Comparison of ENCODE assay signal across 8 cellular contexts in the genomic region with DNA sequence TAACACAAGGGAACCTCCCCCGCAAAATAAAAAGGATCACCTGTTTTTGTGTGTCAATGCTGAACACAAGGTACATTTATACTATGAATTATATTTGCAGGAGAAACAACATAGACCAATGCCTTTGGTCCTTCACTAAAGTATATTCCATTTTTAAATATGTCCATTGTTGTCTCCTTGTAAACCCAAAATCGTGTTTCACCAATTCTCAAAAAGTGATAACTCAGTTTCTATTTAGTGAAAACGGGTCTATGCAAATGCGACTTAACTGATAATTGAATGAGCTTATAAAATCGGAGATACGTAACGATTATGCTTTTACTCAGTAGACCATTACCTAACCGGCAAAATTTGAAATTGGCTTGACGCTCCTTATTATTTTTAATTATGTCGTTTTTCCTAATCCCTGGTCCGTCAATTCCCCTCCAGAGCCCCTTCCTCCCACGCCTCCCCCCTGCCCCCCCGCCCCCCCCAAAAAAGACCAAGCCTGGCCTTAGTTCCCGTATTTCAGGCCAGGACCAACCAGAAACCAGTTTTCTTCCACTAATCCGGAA. TPM values are rescaled to one million over a fixed set of nuclear protein-coding genes. Genes with fewer than 3 reads are reported as not detected.
A peak's percentile ranks its signal among the peaks of the same experiment; 100 is the strongest.
DNase-seq lines count a peak whose midpoint lies in the region; ATAC-seq and TF ChIP-seq lines count a peak whose summit lies in the region.

No MANE protein-coding gene starts in this region.

- ATAC-seq in GM18909 (IDR thresholded peaks at IDR 0.05; ENCODE audit: poor library complexity, unreplicated experiment), result no peak
- no peak for ATAC-seq in GM21619 (IDR thresholded peaks at IDR 0.05; ENCODE audit: unreplicated experiment)
- ATAC-seq in HG03342 (IDR thresholded peaks at IDR 0.05; ENCODE audit: unreplicated experiment), result no peak

- H3K4me1 Mint-ChIP-seq in Caco-2 (ENCODE audit: low read depth, unreplicated experiment), result no peaks in the 10 kb centered on the region
- peaks cover 6% of the 10 kb centered on the region for H3K4me1 Mint-ChIP-seq in mesothelial cell of epicardium

- H3K9me3 Mint-ChIP-seq in Caco-2 (ENCODE audit: unreplicated experiment) (no peaks in the 10 kb centered on the region), mesothelial cell of epicardium (peaks cover 8% of the 10 kb centered on the region)

- TF ChIP-seq CTCF in Caco-2 (IDR thresholded peaks at IDR 0.05; ENCODE audit: insufficient read depth in 1 of 2, low read depth in 1 of 2, low read length in 1 of 2, severe bottlenecking in 1 of 2, unreplicated experiment in 1 of 2) (no peak), breast epithelium (IDR thresholded peaks at IDR 0.05) (no peak), mesothelial cell of epicardium (IDR thresholded peaks at IDR 0.05; ENCODE audit: unreplicated experiment) (no peak)

- intact Hi-C loops in Caco-2 (cut with micrococcal nuclease; ENCODE audit: unreplicated experiment) (loop anchor here (5.0 kb wide), 1 partner anchor 315 kb away; no protein-coding TSS in a partner anchor), breast epithelium (cut with DNase I; ENCODE audit: low total_unique reads) (no loop called here)

- H3K27me3 Mint-ChIP-seq in Caco-2 (ENCODE audit: insufficient read depth, unreplicated experiment) (no peaks in the 10 kb centered on the region), mesothelial cell of epicardium (ENCODE audit: low read depth) (no peaks in the 10 kb centered on the region)

- peaks cover 11% of the 10 kb centered on the region for H3K36me3 Mint-ChIP-seq in Caco-2 (ENCODE audit: insufficient read depth, unreplicated experiment)
- H3K36me3 Mint-ChIP-seq in mesothelial cell of epicardium, result peaks cover 7% of the 10 kb centered on the region

- H3K27ac ChIP-seq in breast epithelium, result peak overlapping the region; percentile 88 to 89

- H3K9me3 ChIP-seq in Caco-2, result no peaks in the 10 kb centered on the region
- no peaks in the 10 kb centered on the region for H3K9me3 ChIP-seq in breast epithelium

- H3K4me3 ChIP-seq in Caco-2 (ENCODE audit: low read depth, low read length) (peak overlapping the region; percentile 80), breast epithelium (peak overlapping the region; percentile 65 to 70 (median 69))

- no peaks in the 10 kb centered on the region for H3K36me3 ChIP-seq in Caco-2 (ENCODE audit: control insufficient read depth, insufficient read depth, low read length)
- H3K36me3 ChIP-seq in breast epithelium, result no peaks in the 10 kb centered on the region

- peak overlapping the region; percentile 96 for H3K4me3 Mint-ChIP-seq in Caco-2 (ENCODE audit: unreplicated experiment)
- H3K4me3 Mint-ChIP-seq in mesothelial cell of epicardium, result peak overlapping the region; percentile 83

- CTCF ChIA-PET in Caco-2 (lab: Charles Lee), result no interaction called here

- H3K27ac Mint-ChIP-seq in Caco-2 (ENCODE audit: unreplicated experiment) (no peak overlapping the region), mesothelial cell of epicardium (peak overlapping the region; percentile 93)

- DNase-seq in Caco-2 (no peak), LHCN-M2 (ENCODE audit: low read depth) (peak; percentile 18), breast epithelium (ENCODE audit: low spot score in 2 of 2) (peak in 1 of 2 donors; percentile 60), mesothelial cell of epicardium (ENCODE audit: low spot score in 2 of 2, unreplicated experiment in 2 of 2) (no peak), activated gamma-delta T cell treated with Interleukin-2 at 50 U/mL for 16 hours (no peak)

- BruUV-seq in Caco-2 (replicated peaks; lab: Mats Ljungman, UMichigan), result TSS peak; percentile 58

- POLR2A ChIA-PET in Caco-2 (lab: Charles Lee), result no interaction called here

- no peaks in the 10 kb centered on the region for H3K27me3 ChIP-seq in Caco-2 (replicated peaks; ENCODE audit: control insufficient read depth, insufficient read depth, low read length)
- H3K27me3 ChIP-seq in breast epithelium, result peaks cover 3 to 5% of the 10 kb centered on the region in 2 donors

- TF ChIP-seq POLR2A in breast epithelium (IDR thresholded peaks at IDR 0.05), result no peak

- no peaks in the 10 kb centered on the region for H3K4me1 ChIP-seq in Caco-2
- no peaks in the 10 kb centered on the region for H3K4me1 ChIP-seq in breast epithelium

RNA-seq across cellular contexts. Expression of a gene that starts 2.0 kb away (rescaled TPM):
- total RNA-seq in Caco-2 (2022) (17.1 and 19.0 TPM in 2 replicates), LHCN-M2 (2014; rRNA removed) (6.2 and 8.0 TPM in 2 replicates), breast epithelium (10 to 100 TPM; 19.8 to 33.5 (median 23.9) TPM), mesothelial cell of epicardium (40.4 to 43.8 TPM (median 41.8 TPM) in 3 replicates)
- polyA plus RNA-seq in LHCN-M2 (2012), result 2.4 TPM
